Comparison of ENCODE assay signal across 18 cellular contexts in genomic region chr17:3526491-3526890, GRCh38. TPM values are rescaled to one million over a fixed set of nuclear protein-coding genes. Genes with fewer than 3 reads are reported as not detected.
A peak's percentile ranks its signal among the peaks of the same experiment; 100 is the strongest.
DNase-seq lines count a peak whose midpoint lies in the region; ATAC-seq and TF ChIP-seq lines count a peak whose summit lies in the region.
"Had no signal": no experiment of that assay in that cellular context is flagged by ENCODE, and none has a peak within 500 bp of the region (broad histone marks: within the 10 kb centered on the region; RNA-seq: fewer than 3 reads in every experiment).

No MANE protein-coding gene starts in this region.

- H3K36me3 Mint-ChIP-seq in chondrocyte (ENCODE audit: low read depth): no peaks in the 10 kb centered on the region
- peaks cover 14% of the 10 kb centered on the region for H3K36me3 Mint-ChIP-seq in neural progenitor cell
- H3K36me3 Mint-ChIP-seq: CD4-positive, CD25-positive, alpha-beta regulatory T cell had no signal

- H3K14ac ChIP-seq in IMR-90 (replicated peaks; ENCODE audit: low read depth, low read length): no peak overlapping the region

- no peak for DNase-seq in IMR-90
- peak; percentile 43 for DNase-seq in chondrocyte (ENCODE audit: low spot score)
- no peak for DNase-seq in neural progenitor cell (ENCODE audit: low spot score)
- peak; percentile 50 for DNase-seq in sigmoid colon
- DNase-seq in T1000 (lab: John Stamatoyannopoulos, UW): no peak
- DNase-seq: BE2C; C1 segment of cervical spinal cord; Caco-2; CD4-positive, CD25-positive, alpha-beta regulatory T cell; GOT3; H7; HFFc6 had no signal

- dilution Hi-C loops in IMR-90 (cut with HindIII; ENCODE audit: low sequenced_read_pairs, unreplicated experiment): no loop called here

- POLR2A ChIA-PET in IMR-90 (lab: Charles Lee; ENCODE audit: unreplicated experiment): no interaction called here

- intact Hi-C loops in IMR-90 (cut with micrococcal nuclease) (no loop called here), sigmoid colon (cut with DNase I) (no loop called here)

- H3K36me3 ChIP-seq in IMR-90 (ENCODE audit: control insufficient read depth, insufficient read depth, low read length): no peaks in the 10 kb centered on the region
- H3K36me3 ChIP-seq in neural progenitor cell: no peaks in the 10 kb centered on the region
- H3K36me3 ChIP-seq in sigmoid colon: no peaks in the 10 kb centered on the region
- H3K36me3 ChIP-seq: BE2C had no signal

- H3K9ac ChIP-seq in IMR-90 (ENCODE audit: low read depth, low read length): no peak overlapping the region
- H3K9ac ChIP-seq in neural progenitor cell: no peak overlapping the region

- TF ChIP-seq RAD21 in IMR-90 (IDR thresholded peaks at IDR 0.05; ENCODE audit: low read length): no peak

- H3K4me3 Mint-ChIP-seq in chondrocyte (ENCODE audit: unreplicated experiment) (no peak overlapping the region), neural progenitor cell (peak overlapping the region; percentile 7)
- H3K4me3 Mint-ChIP-seq: CD4-positive, CD25-positive, alpha-beta regulatory T cell; HFFc6 had no signal

- peaks cover 4% of the 10 kb centered on the region for H3F3A ChIP-seq in neural progenitor cell (ENCODE audit: low read depth)

- BruUV-seq in IMR-90 (replicated peaks; lab: Mats Ljungman, UMichigan): no TSS peak

- H2BK20ac ChIP-seq in IMR-90 (ENCODE audit: low read depth, low read length): no peak overlapping the region

- no peak overlapping the region for H2BK5ac ChIP-seq in IMR-90 (ENCODE audit: low read depth, low read length, poor library complexity, severe bottlenecking)

- H3K27ac ChIP-seq in IMR-90 (ENCODE audit: insufficient read depth, low read length) (no peak overlapping the region), neural progenitor cell (no peak overlapping the region), sigmoid colon (no peak overlapping the region)

- H2AK5ac ChIP-seq in IMR-90 (ENCODE audit: low read depth, low read length): no peak overlapping the region

- TF ChIP-seq CTCF in IMR-90 (conservative IDR thresholded peaks at IDR 0.05; ENCODE audit: low read depth, low read length) (no peak), chondrocyte (IDR thresholded peaks at IDR 0.05) (no peak), neural progenitor cell (IDR thresholded peaks at IDR 0.05) (no peak), sigmoid colon (IDR thresholded peaks at IDR 0.05) (no peak)

- H3K56ac ChIP-seq in IMR-90 (ENCODE audit: extremely low read depth, insufficient read depth, low read length): no peak overlapping the region

- peak overlapping the region; percentile 17 for H2AFZ ChIP-seq in IMR-90 (replicated peaks; ENCODE audit: low read length, poor library complexity)
- H2AFZ ChIP-seq in neural progenitor cell (replicated peaks): no peak overlapping the region

- CTCF ChIA-PET in IMR-90 (lab: Yijun Ruan, JAX): no interaction called here

- no peaks in the 10 kb centered on the region for H3K9me1 ChIP-seq in IMR-90 (ENCODE audit: insufficient read depth, low read length)

- H3K4me1 Mint-ChIP-seq in chondrocyte (ENCODE audit: low read depth): peaks cover 3% of the 10 kb centered on the region
- peaks cover 50% of the 10 kb centered on the region for H3K4me1 Mint-ChIP-seq in neural progenitor cell
- H3K4me1 Mint-ChIP-seq: CD4-positive, CD25-positive, alpha-beta regulatory T cell had no signal

- H3K23ac ChIP-seq in IMR-90 (ENCODE audit: low read depth, low read length): no peak overlapping the region

- H3K18ac ChIP-seq in IMR-90 (ENCODE audit: low read depth, low read length): no peak overlapping the region

- TF ChIP-seq POLR2A in IMR-90 (IDR thresholded peaks at IDR 0.05; ENCODE audit: low read depth, low read length) (no peak), sigmoid colon (IDR thresholded peaks at IDR 0.05) (no peak)

- H3K79me2 ChIP-seq in neural progenitor cell (ENCODE audit: low read depth): no peaks in the 10 kb centered on the region

- H3K4me2 ChIP-seq in IMR-90 (ENCODE audit: low read depth, low read length): no peak overlapping the region
- H3K4me2 ChIP-seq in neural progenitor cell: no peak overlapping the region

- no peak overlapping the region for H4K8ac ChIP-seq in IMR-90 (ENCODE audit: low read depth in 2 of 2, low read length in 2 of 2)

- no peak overlapping the region for H4K5ac ChIP-seq in IMR-90 (ENCODE audit: low read depth, low read length)

- no peaks in the 10 kb centered on the region for H3K27me3 Mint-ChIP-seq in chondrocyte (ENCODE audit: low read depth)
- peaks cover 3% of the 10 kb centered on the region for H3K27me3 Mint-ChIP-seq in neural progenitor cell (ENCODE audit: insufficient read depth, low read depth)
- H3K27me3 Mint-ChIP-seq: CD4-positive, CD25-positive, alpha-beta regulatory T cell had no signal

- TF ChIP-seq EP300 in sigmoid colon (IDR thresholded peaks at IDR 0.05): no peak

- no peak overlapping the region for H3K4me3 ChIP-seq in IMR-90 (ENCODE audit: insufficient read depth, low read depth, low read length)
- H3K4me3 ChIP-seq in neural progenitor cell: no peak overlapping the region
- no peak overlapping the region for H3K4me3 ChIP-seq in sigmoid colon

- ATAC-seq in IMR-90 (ENCODE audit: low read depth): no peak
- no peak for ATAC-seq in HG02798 (IDR thresholded peaks at IDR 0.05; ENCODE audit: poor library complexity, unreplicated experiment)
- ATAC-seq in GM19351 (IDR thresholded peaks at IDR 0.05; ENCODE audit: unreplicated experiment): no peak
- no peak for ATAC-seq in GM21786 (IDR thresholded peaks at IDR 0.05; ENCODE audit: unreplicated experiment)
- ATAC-seq: HCT116, HepG2 had no signal

- no peak overlapping the region for H2BK15ac ChIP-seq in IMR-90 (ENCODE audit: low read depth, low read length)

- no peaks in the 10 kb centered on the region for H4K20me1 ChIP-seq in IMR-90 (ENCODE audit: insufficient read depth, low read length)
- H4K20me1 ChIP-seq in neural progenitor cell (ENCODE audit: low read depth): no peaks in the 10 kb centered on the region

- no peaks in the 10 kb centered on the region for H3K4me1 ChIP-seq in IMR-90 (ENCODE audit: control insufficient read depth, insufficient read depth, low read length)
- peaks cover 25% of the 10 kb centered on the region for H3K4me1 ChIP-seq in neural progenitor cell
- H3K4me1 ChIP-seq in sigmoid colon: no peaks in the 10 kb centered on the region
- H3K4me1 ChIP-seq: BE2C had no signal

- H3K4ac ChIP-seq in IMR-90 (ENCODE audit: low read depth, low read length): no peak overlapping the region

- WGBS in IMR-90 (ENCODE audit: extremely low coverage in 2 of 2, insufficient read length in 1 of 2), 2 experiments: 69% methylated on average over 5 of the region's 12 CpGs; no CpG with 5 or more reads in 1 of the 2 experiments
- 90 to 92% methylated on average over 12 of the region's 12 CpGs for WGBS in sigmoid colon, 2 donors

- H4K91ac ChIP-seq in IMR-90 (ENCODE audit: insufficient read depth, low read depth, low read length): no peak overlapping the region

- H2BK120ac ChIP-seq in IMR-90 (ENCODE audit: low read depth, low read length): no peak overlapping the region

- H3K27me3 ChIP-seq in IMR-90 (ENCODE audit: control insufficient read depth, insufficient read depth, low read length) (no peaks in the 10 kb centered on the region), neural progenitor cell (no peaks in the 10 kb centered on the region), sigmoid colon (no peaks in the 10 kb centered on the region)
- H3K27me3 ChIP-seq: BE2C had no signal

- in situ Hi-C loops in IMR-90 (cut with MboI; ENCODE audit: low sequenced_read_pairs): no loop called here

- no peak overlapping the region for H2AK9ac ChIP-seq in IMR-90 (replicated peaks; ENCODE audit: low read depth, low read length, poor library complexity)

- H3K9me3 ChIP-seq in IMR-90 (ENCODE audit: control insufficient read depth, insufficient read depth, low read length) (no peaks in the 10 kb centered on the region), neural progenitor cell (ENCODE audit: low read depth) (no peaks in the 10 kb centered on the region), sigmoid colon (no peaks in the 10 kb centered on the region)
- H3K9me3 ChIP-seq: BE2C, Caco-2 had no signal

- H3K9me3 Mint-ChIP-seq in chondrocyte (ENCODE audit: low read depth): no peaks in the 10 kb centered on the region
- no peaks in the 10 kb centered on the region for H3K9me3 Mint-ChIP-seq in neural progenitor cell
- H3K9me3 Mint-ChIP-seq: HFFc6 had no signal

- no peaks in the 10 kb centered on the region for H3K79me1 ChIP-seq in IMR-90 (ENCODE audit: low read depth in 1 of 2, low read length in 2 of 2)

- no peak overlapping the region for H3K27ac Mint-ChIP-seq in chondrocyte (ENCODE audit: unreplicated experiment)
- no peak overlapping the region for H3K27ac Mint-ChIP-seq in neural progenitor cell
- H3K27ac Mint-ChIP-seq: CD4-positive, CD25-positive, alpha-beta regulatory T cell; HFFc6 had no signal

TF ChIP-seq in IMR-90, 13 proteins besides CTCF, POLR2A, EP300 and RAD21 (continues in another document):
- TF ChIP-seq BHLHE40 (IDR thresholded peaks at IDR 0.05; ENCODE audit: low read depth, low read length) (no peak), NFE2L2 (IDR thresholded peaks at IDR 0.05; ENCODE audit: low read depth, low read length) (no peak)

RNA-seq across cellular contexts. Expression of gene TRPV3, which starts 31.1 kb away (rescaled TPM):
- total RNA-seq in IMR-90 (2012; rRNA removed) (under 0.01 and 0.18 TPM in 2 replicates), chondrocyte (0.27 to 0.74 TPM in 2 of 3 replicates, not detected in the other), neural progenitor cell (ENCODE audit: low replicate concordance) (1.5 and 1.9 TPM in 2 replicates), sigmoid colon (1 to 10 TPM in 1 of 4 donors, under 1 TPM in 3; 0.14 to 3.3 (median 0.26) TPM)
- polyA plus RNA-seq in IMR-90 (2012; rRNA removed) (0.10 and 0.26 TPM in 2 replicates), sigmoid colon (1 to 10 TPM; 1.8 to 3.2 (median 3.1) TPM)
- 0.03 and 0.14 TPM in 2 replicates for polyA plus RNA-seq in IMR-90 (2012; cell fraction: cytosol; rRNA removed)
- 0.59 and 1.5 TPM in 2 replicates for polyA plus RNA-seq in IMR-90 (2012; cell fraction: nucleus; rRNA removed; ENCODE audit: low replicate concordance)

RNA-seq across cellular contexts. Expression of gene ASPA, which starts 50.7 kb away (rescaled TPM):
- total RNA-seq in IMR-90 (2012; rRNA removed): not detected in 2 replicates
- polyA plus RNA-seq in IMR-90 (2012; rRNA removed): 0.02 TPM in 1 of 2 replicates, not detected in the other
- polyA plus RNA-seq in IMR-90 (2012; cell fraction: cytosol; rRNA removed): not detected in 2 replicates
- 0.07 TPM in 1 of 2 replicates, not detected in the other for polyA plus RNA-seq in IMR-90 (2012; cell fraction: nucleus; rRNA removed; ENCODE audit: low replicate concordance)
- total RNA-seq in chondrocyte: not detected in 3 replicates
- not detected in 2 replicates for total RNA-seq in neural progenitor cell (ENCODE audit: low replicate concordance)
- 1 to 10 TPM in 3 of 4 donors, under 1 TPM in 1; 0.95 to 8.0 (median 2.9) TPM for total RNA-seq in sigmoid colon
- 1 to 10 TPM in 2 of 3 donors, under 1 TPM in 1; 0.69 to 1.8 (median 1.1) TPM for polyA plus RNA-seq in sigmoid colon
- total RNA-seq: CD4-positive, CD25-positive, alpha-beta regulatory T cell; H7; HepG2; HFFc6 had no signal
- polyA plus RNA-seq: CD4-positive, CD25-positive, alpha-beta regulatory T cell; HepG2 had no signal

RNA-seq across cellular contexts. Expression of gene SPATA22, which starts 54.9 kb away (rescaled TPM):
- total RNA-seq in IMR-90 (2012; rRNA removed) (0.18 and 0.28 TPM in 2 replicates), chondrocyte (not detected in 3 replicates), neural progenitor cell (ENCODE audit: low replicate concordance) (not detected in 2 replicates), sigmoid colon (under 1 TPM in 2 of 4 donors, not detected in 2; 0.36 to 0.55 TPM)
- polyA plus RNA-seq in IMR-90 (2012; rRNA removed) (0.23 and 0.29 TPM in 2 replicates), sigmoid colon (under 1 TPM in 1 of 3 donors, not detected in 2; 0.06 TPM)
- polyA plus RNA-seq in IMR-90 (2012; cell fraction: cytosol; rRNA removed): 0.03 and 0.07 TPM in 2 replicates
- 0.24 TPM in 1 of 2 replicates, not detected in the other for polyA plus RNA-seq in IMR-90 (2012; cell fraction: nucleus; rRNA removed; ENCODE audit: low replicate concordance)
- total RNA-seq: A172; Caco-2; CD4-positive, CD25-positive, alpha-beta regulatory T cell; HepG2; HFFc6 had no signal
- polyA plus RNA-seq: HepG2 had no signal

Comparison
In these comparisons a context has a peak if more than half of its experiments do, and no peak if none do; other contexts are left out.
1. DNase-seq: peak in chondrocyte (single experiment) and sigmoid colon (single experiment); none in IMR-90 (single experiment), neural progenitor cell (single experiment) and T1000 (single experiment).